8 cellular contexts compared by ENCODE assay signal in genomic region chr6:20403080-20403765, GRCh38. TPM values are rescaled to one million over a fixed set of nuclear protein-coding genes. Genes with fewer than 3 reads are reported as not detected.
DNase-seq lines count a peak whose midpoint lies in the region; ATAC-seq and TF ChIP-seq lines count a peak whose summit lies in the region.

No MANE protein-coding gene starts in this region.

- DNase-seq in GM13976 (ENCODE audit: low spot score) (peak; percentile 87), NCI-H1105 treated with DMSO at 0.1 percent for 48 hours (lab: John Stamatoyannopoulos, UW) (peak; percentile 76), T-helper 2 cell (peak; percentile 71 to 95 (median 78)), hepatic stellate cell (ENCODE audit: low spot score) (peak; percentile 78), renal cortical epithelial cell (ENCODE audit: low read depth) (peak; percentile 46)

- TF ChIP-seq CTCF in GM13976 (IDR thresholded peaks at IDR 0.05; ENCODE audit: borderline replicate concordance, control extremely low read depth, extremely low read depth, insufficient read depth, missing control alignments): no peak

- in situ Hi-C loops in GM13976 (cut with MboI; ENCODE audit: low sequenced_read_pairs, unreplicated experiment): loop anchor here (10.0 kb wide), 1 partner anchor 122 kb away; no protein-coding TSS in a partner anchor

- peak overlapping the region; percentile 55 for H3K27ac ChIP-seq in angular gyrus (ENCODE audit: low read depth, low read length)

- ATAC-seq in HG02678 (IDR thresholded peaks at IDR 0.05; ENCODE audit: unreplicated experiment) (peak; percentile 45), GM18870 (IDR thresholded peaks at IDR 0.05; ENCODE audit: unreplicated experiment) (no peak)

RNA-seq across cellular contexts. Expression of gene E2F3, which starts 1.5 kb away (rescaled TPM):
- 10.8 and 17.3 TPM in 2 replicates for total RNA-seq in renal cortical epithelial cell
